Comparison of ENCODE assay signal across 24 cellular contexts in the genomic region with DNA sequence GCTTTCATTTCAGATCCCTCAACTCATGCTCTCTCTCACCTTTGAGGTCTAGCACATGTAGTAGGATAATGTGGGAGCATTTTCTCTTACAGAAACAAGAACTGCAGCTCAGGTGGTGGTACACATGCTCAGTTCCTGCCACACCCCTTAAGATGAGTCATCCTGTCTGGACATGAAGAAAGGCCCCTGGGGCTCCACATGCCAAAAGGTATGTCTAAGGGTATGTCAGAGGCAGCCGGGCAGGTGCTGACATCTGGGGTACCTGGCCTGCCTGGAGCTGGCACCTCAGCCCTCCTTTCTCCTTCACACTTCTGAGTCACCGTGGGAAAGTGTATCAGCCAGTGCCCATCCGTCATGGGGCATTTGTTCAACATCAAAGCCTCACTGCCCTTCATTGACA.
"Had no signal": no experiment of that assay in that cellular context is flagged by ENCODE, and none has a peak within 500 bp of the region (broad histone marks: within the 10 kb centered on the region; RNA-seq: fewer than 3 reads in every experiment).

No MANE protein-coding gene starts in this region.

- H3K9me3 ChIP-seq: colonic mucosa, prostate gland, thyroid gland had no signal

- H3K4me3 ChIP-seq: colonic mucosa, gastrocnemius medialis, left lung, neural progenitor cell, prostate gland, right atrium auricular region, smooth muscle cell, stomach, thyroid gland, vagina had no signal

- H3K36me3 ChIP-seq: colonic mucosa, gastrocnemius medialis, left lung, neural progenitor cell, prostate gland, right atrium auricular region, stomach, thyroid gland, vagina had no signal

- ATAC-seq: gastrocnemius medialis; left cardiac atrium; left lung; naive thymus-derived CD4-positive, alpha-beta T cell; sciatic nerve; stimulated activated effector memory CD8-positive, alpha-beta T cell treated with anti-CD3 and anti-CD28 coated beads, Interleukin-12 subunit alpha, Interleukin-12 subunit beta, amount 100 ng/mL, for 72 hours had no signal

- H3K27me3 ChIP-seq: colonic mucosa, gastrocnemius medialis, left lung, neural progenitor cell, right atrium auricular region, stomach, thyroid gland, vagina had no signal

- DNase-seq: colonic mucosa; effector CD8-positive, alpha-beta T cell; endodermal cell; erythroblast; gastrocnemius medialis; head of caudate nucleus; left cardiac atrium; left lung; mesendoderm; midbrain; naive thymus-derived CD4-positive, alpha-beta T cell; stimulated activated CD4-positive, alpha-beta T cell treated with anti-CD3 and anti-CD28 coated beads, Interleukin-2, amount 100 ng/mL, for 24 hours; stimulated activated CD4-positive, alpha-beta T cell treated with anti-CD3 and anti-CD28 coated beads, Interleukin-4, amount 100 ng/mL, for 24 hours; stimulated activated naive CD4-positive, alpha-beta T cell treated with Interleukin-2 at 50 U/mL for 16 hours; stomach; thyroid gland; trophoblast cell had no signal

- H3K27ac ChIP-seq: colonic mucosa, gastrocnemius medialis, left lung, neural progenitor cell, prostate gland, right atrium auricular region, stomach, thyroid gland, vagina had no signal

- H3K4me1 ChIP-seq: colonic mucosa, gastrocnemius medialis, left lung, neural progenitor cell, prostate gland, right atrium auricular region, stomach, thyroid gland, vagina had no signal
